14 cellular contexts compared by ENCODE assay signal in genomic region chr18:46037512-46038305, GRCh38. TPM values are rescaled to one million over a fixed set of nuclear protein-coding genes. Genes with fewer than 3 reads are reported as not detected.
A peak's percentile ranks its signal among the peaks of the same experiment; 100 is the strongest.
DNase-seq lines count a peak whose midpoint lies in the region; ATAC-seq, FAIRE-seq and TF ChIP-seq lines count a peak whose summit lies in the region.
"Had no signal": no experiment of that assay in that cellular context is flagged by ENCODE, and none has a peak within 500 bp of the region (broad histone marks: within the 10 kb centered on the region; RNA-seq: fewer than 3 reads in every experiment).

No MANE protein-coding gene starts in this region.

- POLR2A ChIA-PET in K562 (lab: Yijun Ruan, JAX) = interaction anchor here (0.6 kb wide), 1 partner anchor 530 kb away, joined by 3 read pairs; no protein-coding TSS in a partner anchor

- no peaks in the 10 kb centered on the region for H4K20me1 ChIP-seq in K562 (replicated peaks; ENCODE audit: control insufficient read depth, insufficient read depth, low read length)

- in situ Hi-C loops in K562 (cut with MboI) = no loop called here

- no peak for TF ChIP-seq EP300 in K562 (IDR thresholded peaks at IDR 0.05; ENCODE audit: low read length)

- no peak overlapping the region for H2AFZ ChIP-seq in K562 (ENCODE audit: low read depth, low read length)
- H2AFZ ChIP-seq: GM23338 had no signal

- H3K27me3 ChIP-seq in K562 (ENCODE audit: control insufficient read depth in 2 of 2, insufficient read depth in 2 of 2, low read length in 2 of 2) (no peaks in the 10 kb centered on the region), right lobe of liver (no peaks in the 10 kb centered on the region)

- ATAC-seq in left ventricle myocardium superior (peak; percentile 21), Right ventricle myocardium superior (ENCODE audit: poor library complexity) (no peak), K562 (no peak), right lobe of liver (peak; percentile 67 to 82 (median 76)), GM21723 (IDR thresholded peaks at IDR 0.05; ENCODE audit: unreplicated experiment) (no peak)
- ATAC-seq: A549, GM23338 had no signal

- H3K36me3 ChIP-seq in K562 (ENCODE audit: control insufficient read depth, insufficient read depth, low read length) (peaks cover 31% of the 10 kb centered on the region; the same call in 2 of the 3 replicates), right lobe of liver (no peaks in the 10 kb centered on the region)

- peaks cover 28% of the 10 kb centered on the region for H3K79me2 ChIP-seq in K562 (ENCODE audit: control insufficient read depth, insufficient read depth, low read length)

- no peak overlapping the region for H3K4me3 ChIP-seq in K562
- H3K4me3 ChIP-seq in right lobe of liver = no peak overlapping the region
- H3K4me3 ChIP-seq: A549, GM23338 had no signal

- no peak for TF ChIP-seq POLR2A in K562 (conservative IDR thresholded peaks at IDR 0.05)
- TF ChIP-seq POLR2A in right lobe of liver (IDR thresholded peaks at IDR 0.05) = no peak

- FAIRE-seq in K562 (lab: Jason Lieb, UNC) = peak; percentile 6
- FAIRE-seq in RCC 7860 (lab: Jason Lieb, UNC) = no peak
- FAIRE-seq: A549 had no signal

- CTCF ChIA-PET in K562 (lab: Yijun Ruan, JAX; ENCODE audit: low intra/inter-chr PET ratio) = no interaction called here

- H3K27ac ChIP-seq in K562 (ENCODE audit: extremely low read depth, low read depth, low read length) (no peak overlapping the region), right lobe of liver (peak overlapping the region in 1 of 3 donors; percentile 2)
- H3K27ac ChIP-seq: A549 had no signal

- TF ChIP-seq CTCF in K562 (IDR thresholded peaks at IDR 0.05 in 2 of 3, conservative IDR thresholded peaks at IDR 0.05 in 1 of 3; ENCODE audit: insufficient read depth in 2 of 3, low read depth in 1 of 3, low read length in 3 of 3) = no peak
- TF ChIP-seq CTCF in right lobe of liver (IDR thresholded peaks at IDR 0.05) = no peak

- no peaks in the 10 kb centered on the region for H3K9me1 ChIP-seq in K562 (ENCODE audit: control insufficient read depth, insufficient read depth, low read length)

- no peak for DNase-seq in left ventricle myocardium superior
- DNase-seq in Right ventricle myocardium superior = no peak
- no peak for DNase-seq in K562 (ENCODE audit: extremely low read depth in 1 of 4, low spot score in 3 of 4)
- DNase-seq in right lobe of liver = no peak
- DNase-seq in NCI-H748 (lab: John Stamatoyannopoulos, UW; ENCODE audit: unreplicated experiment) = no peak
- DNase-seq in RCC 7860 (ENCODE audit: low spot score) = no peak
- DNase-seq: Caco-2; CD8-positive, alpha-beta memory T cell; GF-D8; H7; IMR-90 had no signal

- H3K4me2 ChIP-seq in K562 (ENCODE audit: insufficient read depth, low read length) = no peak overlapping the region
- H3K4me2 ChIP-seq: A549, GM23338 had no signal

- 65% methylated on average over 9 of the region's 9 CpGs for WGBS in K562 (ENCODE audit: insufficient coverage, low coverage, missing lambda C conversion rate)
- WGBS in right lobe of liver (ENCODE audit: insufficient coverage, low coverage, low lambda C conversion rate, missing lambda C conversion rate) = 29% methylated on average over 8 of the region's 9 CpGs

- peaks cover 11 to 33% of the 10 kb centered on the region in 2 experiments; a peak in 4 of 5 replicates for H3K4me1 ChIP-seq in K562 (replicated peaks in 1 of 2; ENCODE audit: control insufficient read depth in 2 of 2, insufficient read depth in 2 of 2, low read length in 2 of 2)
- peaks cover 0 to 9% (median 4%) of the 10 kb centered on the region in 4 donors for H3K4me1 ChIP-seq in right lobe of liver
- H3K4me1 ChIP-seq: A549, Caco-2 had no signal

- no peak for TF ChIP-seq RAD21 in K562 (CRISPR knock-in tag; conservative IDR thresholded peaks at IDR 0.05 in 1 of 2, IDR thresholded peaks at IDR 0.05 in 1 of 2)

- no TSS peak for BruUV-seq in K562 (replicated peaks; lab: Mats Ljungman, UMichigan)

- H3K9me3 ChIP-seq in K562 (replicated peaks; ENCODE audit: control insufficient read depth, insufficient read depth, low read depth, low read length) (no peaks in the 10 kb centered on the region), right lobe of liver (no peaks in the 10 kb centered on the region)
- H3K9me3 ChIP-seq: A549, Caco-2 had no signal

- no peak overlapping the region for H3K9ac ChIP-seq in K562 (ENCODE audit: insufficient read depth in 1 of 2, low read depth in 2 of 2, low read length in 2 of 2)

- intact Hi-C loops in left ventricle myocardium superior (cut with micrococcal nuclease) = no loop called here
- intact Hi-C loops in Right ventricle myocardium superior (cut with DNase I) = no loop called here
- intact Hi-C loops in K562 (cut with micrococcal nuclease) = no loop called here
- intact Hi-C loops in right lobe of liver (cut with DNase I) = no loop called here

TF ChIP-seq in K562, 482 proteins besides CTCF, POLR2A, EP300 and RAD21:
- peak; percentile 43; the same call in 1 of the 2 replicates for TF ChIP-seq PKNOX1 (IDR thresholded peaks at IDR 0.05)
- TF ChIP-seq, protein P1, sequence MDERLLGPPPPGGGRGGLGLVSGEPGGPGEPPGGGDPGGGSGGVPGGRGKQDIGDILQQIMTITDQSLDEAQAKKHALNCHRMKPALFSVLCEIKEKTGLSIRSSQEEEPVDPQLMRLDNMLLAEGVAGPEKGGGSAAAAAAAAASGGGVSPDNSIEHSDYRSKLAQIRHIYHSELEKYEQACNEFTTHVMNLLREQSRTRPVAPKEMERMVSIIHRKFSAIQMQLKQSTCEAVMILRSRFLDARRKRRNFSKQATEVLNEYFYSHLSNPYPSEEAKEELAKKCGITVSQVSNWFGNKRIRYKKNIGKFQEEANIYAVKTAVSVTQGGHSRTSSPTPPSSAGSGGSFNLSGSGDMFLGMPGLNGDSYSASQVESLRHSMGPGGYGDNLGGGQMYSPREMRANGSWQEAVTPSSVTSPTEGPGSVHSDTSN (CRISPR knock-in tag; IDR thresholded peaks at IDR 0.05; ENCODE audit: low read depth) = no peak
- TF ChIP-seq, protein P1 (tag; conservative IDR thresholded peaks at IDR 0.05; ENCODE audit: low read depth) = peak; percentile 79
- no peak for TF ChIP-seq RHOXF2B (CRISPR knock-in tag; conservative IDR thresholded peaks at IDR 0.05)
- TF ChIP-seq MEIS2 (IDR thresholded peaks at IDR 0.05; ENCODE audit: partially characterized antibody) = peak; percentile 69
- TF ChIP-seq SMAD2 (IDR thresholded peaks at IDR 0.05; ENCODE audit: low read depth, low read length) = no peak
- TF ChIP-seq GATAD2B (IDR thresholded peaks at IDR 0.05; ENCODE audit: borderline replicate concordance) = no peak
TF ChIP-seq in K562: peak in this region for 3.

RNA-seq across cellular contexts. Expression of gene PSTPIP2, which starts 34.4 kb away (rescaled TPM):
- total RNA-seq in left ventricle myocardium superior (2.7 TPM), Right ventricle myocardium superior (2.4 TPM), K562 (2014; rRNA removed) (17.0 and 21.2 TPM in 2 replicates), K562 (2014; rRNA removed; fragmentation: Illumina TruSeq; extraction: Trizol) (35.8 and 38.5 TPM in 2 replicates), K562 (2015; rRNA removed; fragmentation: Illumina TruSeq; extraction: Trizol) (26.8 and 29.3 TPM in 2 replicates), K562 (2021) (25.2 and 25.6 TPM in 2 replicates), right lobe of liver (10 to 100 TPM in 2 of 6 experiments, 1 to 10 TPM in 4; 4.0 to 15.2 (median 8.6) TPM)
- 17.8 and 49.9 TPM in 2 replicates for total RNA-seq in K562 (2011; cell fraction: chromatin; rRNA removed; ENCODE audit: low replicate concordance)
- total RNA-seq in K562 (2011; cell fraction: nucleolus; rRNA removed) = 10.8 and 12.1 TPM in 2 replicates
- total RNA-seq in K562 (2011; cell fraction: nucleoplasm; rRNA removed) = 23.0 and 26.0 TPM in 2 replicates
- polyA plus RNA-seq in K562 (2011; rRNA removed) (25.5 and 33.6 TPM in 2 replicates), K562 (2014; fragmentation: Illumina TruSeq; extraction: Trizol) (35.6 and 45.7 TPM in 2 replicates), K562 (2014; fragmentation: Nextera tagmentation; extraction: Ambion mirVana) (10 to 100 TPM; 14.0 to 25.2 TPM), K562 (2014; rRNA removed) (27.1 and 33.4 TPM in 2 replicates)
- 14.6 and 20.0 TPM in 2 replicates for polyA plus RNA-seq in K562 (2011; cell fraction: cytosol; rRNA removed)
- polyA plus RNA-seq in K562 (2011; cell fraction: nucleus; rRNA removed) = 10.5 and 14.2 TPM in 2 replicates
- 18.5 and 21.1 TPM in 2 replicates for polyA plus RNA-seq in K562 (2012)
- 24.4 and 27.2 TPM in 2 replicates for polyA minus RNA-seq in K562 (2011; rRNA and poly(A)+ RNA removed)
- 14.7 and 15.7 TPM in 2 replicates for polyA minus RNA-seq in K562 (2011; cell fraction: cytosol; rRNA and poly(A)+ RNA removed)
- polyA minus RNA-seq in K562 (2011; cell fraction: nucleus; rRNA and poly(A)+ RNA removed) = 7.4 and 11.4 TPM in 2 replicates

Comparison
In these comparisons a context has a peak if more than half of its experiments do, and no peak if none do; other contexts are left out.
1. ATAC-seq: peak in left ventricle myocardium superior (single experiment) and right lobe of liver (4 of 4); none in Right ventricle myocardium superior (single experiment), K562 (single experiment) and GM21723 (single experiment).